Comparison of ENCODE assay signal across 9 cellular contexts in the genomic region with DNA sequence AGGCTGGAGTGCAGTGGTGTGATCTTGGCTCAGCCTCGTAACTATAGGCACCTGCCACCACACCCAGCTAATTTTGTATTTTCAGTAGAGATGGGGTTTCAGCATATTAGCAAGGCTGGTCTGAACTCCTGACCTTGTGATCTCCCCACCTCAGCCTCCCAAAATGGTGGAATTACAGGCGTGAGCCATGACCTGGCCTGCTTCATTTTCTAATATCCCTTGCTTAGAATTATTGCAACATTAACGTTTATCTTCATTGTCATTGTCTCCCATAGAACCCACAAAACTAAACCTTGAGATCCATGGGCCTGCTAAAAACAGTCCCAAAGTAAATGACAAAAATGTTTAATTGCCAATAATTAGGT.
DNase-seq lines count a peak whose midpoint lies in the region; ATAC-seq and TF ChIP-seq lines count a peak whose summit lies in the region.
"Had no signal": no experiment of that assay in that cellular context is flagged by ENCODE, and none has a peak within 500 bp of the region (broad histone marks: within the 10 kb centered on the region; RNA-seq: fewer than 3 reads in every experiment).

No MANE protein-coding gene starts in this region.

- peaks cover 16% of the 10 kb centered on the region for H3K4me1 ChIP-seq in ACC112 (ENCODE audit: control insufficient read depth, insufficient read depth, low read length, unreplicated experiment)

- no peak for DNase-seq in SK-N-MC (ENCODE audit: low read depth, low spot score)
- peak; percentile 16 for DNase-seq in fibroblast of pulmonary artery (ENCODE audit: low read depth)
- no peak for DNase-seq in AML-193 (lab: John Stamatoyannopoulos, UW)
- DNase-seq in NCI-H1105 (lab: John Stamatoyannopoulos, UW), result no peak
- no peak for DNase-seq in cerebellar nuclear complex (lab: John Stamatoyannopoulos, UW)
- DNase-seq: NCI-H526 had no signal

- TF ChIP-seq CTCF in fibroblast of pulmonary artery (IDR thresholded peaks at IDR 0.05; ENCODE audit: low read length, missing control alignments), result no peak

- no peak overlapping the region for H2AFZ ChIP-seq in ACC112 (ENCODE audit: low read length, unreplicated experiment)

- H3K9ac ChIP-seq in SK-N-MC (ENCODE audit: insufficient read length), result no peak overlapping the region

- no peaks in the 10 kb centered on the region for H3K9me3 ChIP-seq in SK-N-MC (ENCODE audit: low read depth, low read length)

- ATAC-seq in GM21367 (IDR thresholded peaks at IDR 0.05; ENCODE audit: unreplicated experiment), result peak; percentile 16
- no peak for ATAC-seq in GM21526 (IDR thresholded peaks at IDR 0.05; ENCODE audit: low FRiP score, unreplicated experiment)

- no peaks in the 10 kb centered on the region for H3K27me3 ChIP-seq in ACC112 (ENCODE audit: insufficient read depth, low read length)

- H3K36me3 ChIP-seq in ACC112 (ENCODE audit: insufficient read depth, low read length) (peaks cover 44% of the 10 kb centered on the region), SK-N-MC (ENCODE audit: insufficient read depth, low read length) (peaks cover 49% of the 10 kb centered on the region)

- H3K27ac ChIP-seq in ACC112 (ENCODE audit: low read depth, low read length), result peak overlapping the region; percentile 73
- peak overlapping the region; percentile 83 for H3K27ac ChIP-seq in SK-N-MC

- H3K4me3 ChIP-seq in ACC112 (ENCODE audit: low read depth, low read length), result 0 out of 2 replicates have a peak overlapping the region, but pooled peaks have one; percentile 73
- H3K4me3 ChIP-seq in SK-N-MC, result no peak overlapping the region
- no peak overlapping the region for H3K4me3 ChIP-seq in fibroblast of pulmonary artery (replicated peaks; ENCODE audit: low read depth, low read length)

- H3K79me2 ChIP-seq in ACC112 (ENCODE audit: control insufficient read depth, insufficient read depth, low read length, unreplicated experiment), result peaks cover 33% of the 10 kb centered on the region
